13 cellular contexts compared by ENCODE assay signal in the genomic region with DNA sequence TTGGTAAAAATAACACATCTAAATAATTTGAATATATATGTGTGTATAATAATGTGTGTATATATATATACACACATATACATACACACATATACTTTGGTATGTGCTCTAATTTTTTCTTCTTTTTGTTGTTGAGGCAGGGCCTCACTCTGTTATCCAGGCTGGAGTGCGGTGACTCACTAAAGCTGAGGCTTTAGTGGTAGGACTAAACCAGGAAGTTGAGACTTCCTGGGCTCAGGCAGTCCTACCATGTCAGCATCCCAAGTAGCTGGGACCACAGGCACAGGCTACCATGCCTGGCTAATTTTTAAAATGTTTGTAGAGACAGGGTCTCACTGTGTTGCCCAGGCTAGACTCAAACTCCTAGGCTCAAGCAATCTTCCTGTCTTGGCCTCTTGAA. TPM values are rescaled to one million over a fixed set of nuclear protein-coding genes. Genes with fewer than 3 reads are reported as not detected.
DNase-seq lines count a peak whose midpoint lies in the region; ATAC-seq and TF ChIP-seq lines count a peak whose summit lies in the region.
"Had no signal": no experiment of that assay in that cellular context is flagged by ENCODE, and none has a peak within 500 bp of the region (broad histone marks: within the 10 kb centered on the region; RNA-seq: fewer than 3 reads in every experiment).

No MANE protein-coding gene starts in this region.

- no peak overlapping the region for H3K9ac ChIP-seq in smooth muscle cell (ENCODE audit: low read depth)

- H3K27ac ChIP-seq in SJCRH30 (no peak overlapping the region), smooth muscle cell (ENCODE audit: low read depth) (peak overlapping the region; percentile 92)
- H3K27ac ChIP-seq: 22Rv1 had no signal

- WGBS in smooth muscle cell (ENCODE audit: low lambda C conversion rate) = 7% methylated on average over 1 of the region's 1 CpG

- no peak overlapping the region for H3K4me3 ChIP-seq in SJCRH30
- H3K4me3 ChIP-seq in fibroblast of pulmonary artery (replicated peaks; ENCODE audit: low read depth, low read length) = no peak overlapping the region
- no peak overlapping the region for H3K4me3 ChIP-seq in smooth muscle cell

- no peak overlapping the region for H2AFZ ChIP-seq in smooth muscle cell (ENCODE audit: low read depth)

- peaks cover 29% of the 10 kb centered on the region for H3F3A ChIP-seq in smooth muscle cell (ENCODE audit: low read depth)

- H3K36me3 ChIP-seq in SJCRH30 (no peaks in the 10 kb centered on the region), smooth muscle cell (ENCODE audit: low read depth) (no peaks in the 10 kb centered on the region)

- no peak overlapping the region for H3K4me2 ChIP-seq in smooth muscle cell

- ATAC-seq in HG02763 (IDR thresholded peaks at IDR 0.05; ENCODE audit: unreplicated experiment) = no peak

- H3K9me3 ChIP-seq in SJCRH30 (replicated peaks) = no peaks in the 10 kb centered on the region
- no peaks in the 10 kb centered on the region for H3K9me3 ChIP-seq in smooth muscle cell (replicated peaks; ENCODE audit: low read depth)

- H4K20me1 ChIP-seq in smooth muscle cell (ENCODE audit: low read depth) = no peaks in the 10 kb centered on the region

- DNase-seq in DMS153 (lab: John Stamatoyannopoulos, UW) (peak; percentile 29), DMS153 treated with DMSO at 0.1 percent for 48 hours (lab: John Stamatoyannopoulos, UW; ENCODE audit: unreplicated experiment) (no peak), SJCRH30 (peak; percentile 5 to 18), fibroblast of pulmonary artery (ENCODE audit: low read depth) (peak; percentile 67), smooth muscle cell (lab: John Stamatoyannopoulos, UW; ENCODE audit: unreplicated experiment) (no peak)
- no peak for DNase-seq in activated CD4-positive, CD25-positive, alpha-beta regulatory T cell (lab: John Stamatoyannopoulos, UW)
- no peak for DNase-seq in activated CD4-positive, alpha-beta T cell treated with anti-CD3 and anti-CD28 coated beads, Interleukin-2, amount 50 U/mL, for 4 hours
- DNase-seq: activated effector memory CD4-positive, alpha-beta T cell treated with Interleukin-2 at 50 U/mL for 16 hours; cortex of kidney; KBM-7 had no signal

- H3K4me1 ChIP-seq in SJCRH30 (no peaks in the 10 kb centered on the region), smooth muscle cell (ENCODE audit: low read depth) (peaks cover 22% of the 10 kb centered on the region)

- no peaks in the 10 kb centered on the region for H3K79me2 ChIP-seq in smooth muscle cell (ENCODE audit: low read depth)

- H3K27me3 ChIP-seq in SJCRH30 (no peaks in the 10 kb centered on the region), smooth muscle cell (ENCODE audit: low read depth) (no peaks in the 10 kb centered on the region)

- no peak for TF ChIP-seq CTCF in fibroblast of pulmonary artery (IDR thresholded peaks at IDR 0.05; ENCODE audit: low read length, missing control alignments)
- TF ChIP-seq CTCF in smooth muscle cell (IDR thresholded peaks at IDR 0.05; ENCODE audit: borderline replicate concordance, insufficient read depth, poor library complexity, severe bottlenecking) = no peak

RNA-seq across cellular contexts. Expression of a gene that starts 46.7 kb away (rescaled TPM):
- total RNA-seq in SJCRH30 (2014; rRNA removed; shearing (Covaris generic)) = 1.7 and 2.1 TPM in 2 replicates
- 42.0 and 55.2 TPM in 2 replicates for total RNA-seq in smooth muscle cell
- 19.5 and 26.2 TPM in 2 replicates for polyA plus RNA-seq in smooth muscle cell
- total RNA-seq: myocyte had no signal

Comparison
In these comparisons a context has a peak if more than half of its experiments do, and no peak if none do; other contexts are left out.
1. DNase-seq: peak in DMS153 (single experiment), SJCRH30 (2 of 2) and fibroblast of pulmonary artery (single experiment); none in DMS153 treated with DMSO at 0.1 percent for 48 hours (single experiment), smooth muscle cell (single experiment), activated CD4-positive, CD25-positive, alpha-beta regulatory T cell (0 of 4) and activated CD4-positive, alpha-beta T cell treated with anti-CD3 and anti-CD28 coated beads, Interleukin-2, amount 50 U/mL, for 4 hours (0 of 2).
2. RNA of a gene that starts 46.7 kb away (total RNA-seq): 42.0 to 55.2 TPM in smooth muscle cell; 1.7 to 2.1 TPM in SJCRH30; every median in the first group is over 10 times any median in the second.